In genomic region chr6:36625161-36625919, GRCh38 we compare ENCODE assay signal across 11 cellular contexts. TPM values are rescaled to one million over a fixed set of nuclear protein-coding genes. Genes with fewer than 3 reads are reported as not detected.
DNase-seq lines count a peak whose midpoint lies in the region; ATAC-seq, FAIRE-seq and TF ChIP-seq lines count a peak whose summit lies in the region.
"Had no signal": no experiment of that assay in that cellular context is flagged by ENCODE, and none has a peak within 500 bp of the region (broad histone marks: within the 10 kb centered on the region; RNA-seq: fewer than 3 reads in every experiment).

No MANE protein-coding gene starts in this region.

- H3K36me3 Mint-ChIP-seq in glutamatergic neuron (ENCODE audit: unreplicated experiment), result no peaks in the 10 kb centered on the region
- H3K36me3 Mint-ChIP-seq: naive thymus-derived CD8-positive, alpha-beta T cell had no signal

- no peak overlapping the region for H3K27ac Mint-ChIP-seq in glutamatergic neuron (ENCODE audit: unreplicated experiment)
- H3K27ac Mint-ChIP-seq: activated CD4-positive, alpha-beta memory T cell treated with anti-CD3 and anti-CD28 coated beads, Interleukin-2, amount 10 ng/mL, durations not matched to agents 7 days and 5 days had no signal

- peaks cover 7% of the 10 kb centered on the region for H3K4me1 Mint-ChIP-seq in glutamatergic neuron (ENCODE audit: low read depth, unreplicated experiment)

- peaks cover 8 to 11% of the 10 kb centered on the region in 2 donors for H3K4me1 ChIP-seq in small intestine (ENCODE audit: control insufficient read depth in 2 of 2, insufficient read depth in 1 of 2, low read depth in 1 of 2, low read length in 1 of 2)

- peak overlapping the region; percentile 19 to 21 for H3K27ac ChIP-seq in small intestine (ENCODE audit: low read depth in 1 of 2, low read length in 1 of 2)

- no peak for FAIRE-seq in small intestine (lab: Jason Lieb, UNC)

- H3K27me3 Mint-ChIP-seq in glutamatergic neuron (ENCODE audit: unreplicated experiment), result peaks cover 10% of the 10 kb centered on the region
- H3K27me3 Mint-ChIP-seq: activated CD4-positive, alpha-beta memory T cell treated with anti-CD3 and anti-CD28 coated beads, Interleukin-2, amount 10 ng/mL, durations not matched to agents 7 days and 5 days had no signal

- H3K27me3 ChIP-seq in small intestine (ENCODE audit: control insufficient read depth in 2 of 2, insufficient read depth in 2 of 2, low read length in 2 of 2), result no peaks in the 10 kb centered on the region

- H3K36me3 ChIP-seq in small intestine (ENCODE audit: control insufficient read depth in 2 of 2, insufficient read depth in 2 of 2, low read length in 2 of 2), result no peaks in the 10 kb centered on the region

- peak overlapping the region; percentile 16 for H3K4me3 ChIP-seq in fibroblast of the aortic adventitia (ENCODE audit: low read depth, low read length)
- H3K4me3 ChIP-seq in small intestine (ENCODE audit: low read depth in 1 of 2, low read length in 2 of 2), result no peak overlapping the region

- ATAC-seq in HG03378 (IDR thresholded peaks at IDR 0.05; ENCODE audit: unreplicated experiment), result no peak
- ATAC-seq: naive thymus-derived CD8-positive, alpha-beta T cell had no signal

- no peak overlapping the region for H3K4me3 Mint-ChIP-seq in glutamatergic neuron (ENCODE audit: unreplicated experiment)
- H3K4me3 Mint-ChIP-seq: activated CD4-positive, alpha-beta memory T cell treated with anti-CD3 and anti-CD28 coated beads, Interleukin-2, amount 10 ng/mL, durations not matched to agents 7 days and 5 days; naive thymus-derived CD8-positive, alpha-beta T cell had no signal

- no peak for TF ChIP-seq CTCF in fibroblast of the aortic adventitia (IDR thresholded peaks at IDR 0.05; ENCODE audit: insufficient read depth, low read length)
- TF ChIP-seq CTCF in glutamatergic neuron (IDR thresholded peaks at IDR 0.05; ENCODE audit: partially characterized antibody, unreplicated experiment), result no peak

- 65 to 70% (median 66%) methylated on average over 5 of the region's 5 CpGs for whole genome bisulfite sequencing in small intestine, 3 donors

- no peaks in the 10 kb centered on the region for H3K9me3 ChIP-seq in small intestine (ENCODE audit: control insufficient read depth, low read depth)

- DNase-seq in GM03348 (ENCODE audit: low spot score), result peak; percentile 69
- peak; percentile 84 for DNase-seq in NCI-H2196 (lab: John Stamatoyannopoulos, UW; ENCODE audit: unreplicated experiment)
- peak; percentile 86 for DNase-seq in fibroblast of the aortic adventitia (ENCODE audit: low read depth)
- no peak for DNase-seq in small intestine
- DNase-seq in glutamatergic neuron, result no peak
- no peak for DNase-seq in NOMO-1 (lab: John Stamatoyannopoulos, UW; ENCODE audit: unreplicated experiment in 2 of 2)
- DNase-seq in activated CD8-positive, alpha-beta memory T cell treated with anti-CD3 and anti-CD28 coated beads for 24 hours, result no peak
- DNase-seq: activated CD4-positive, alpha-beta memory T cell treated with anti-CD3 and anti-CD28 coated beads, Interleukin-2, amount 10 ng/mL, durations not matched to agents 7 days and 5 days; naive thymus-derived CD8-positive, alpha-beta T cell; NCI-H526 had no signal

- no peaks in the 10 kb centered on the region for H3K9me3 Mint-ChIP-seq in glutamatergic neuron (ENCODE audit: unreplicated experiment)
- H3K9me3 Mint-ChIP-seq: activated CD4-positive, alpha-beta memory T cell treated with anti-CD3 and anti-CD28 coated beads, Interleukin-2, amount 10 ng/mL, durations not matched to agents 7 days and 5 days; naive thymus-derived CD8-positive, alpha-beta T cell had no signal

RNA-seq across cellular contexts. Expression of gene SRSF3, which starts 31.2 kb away (rescaled TPM):
- total RNA-seq in fibroblast of the aortic adventitia (ENCODE audit: low replicate concordance) (181 and 411 TPM in 2 replicates), glutamatergic neuron (ENCODE audit: unreplicated experiment) (288 TPM)
- 100 to 1,000 TPM; 115 to 311 (median 126) TPM for polyA plus RNA-seq in small intestine

RNA-seq across cellular contexts. Expression of gene CDKN1A, which starts 53.2 kb away (rescaled TPM):
- 246 and 749 TPM in 2 replicates for total RNA-seq in fibroblast of the aortic adventitia (ENCODE audit: low replicate concordance)
- polyA plus RNA-seq in small intestine, result 100 to 1,000 TPM in 2 of 3 donors, 10 to 100 TPM in 1; 96.8 to 464 (median 327) TPM
- total RNA-seq in glutamatergic neuron (ENCODE audit: unreplicated experiment), result 41.3 TPM

Comparison
In these comparisons a context has a peak if more than half of its experiments do, and no peak if none do; other contexts are left out.
1. DNase-seq: peak in GM03348 (single experiment), NCI-H2196 (single experiment) and fibroblast of the aortic adventitia (single experiment); none in small intestine (single experiment), glutamatergic neuron (single experiment), NOMO-1 (0 of 2) and activated CD8-positive, alpha-beta memory T cell treated with anti-CD3 and anti-CD28 coated beads for 24 hours (single experiment).